In the genomic region with DNA sequence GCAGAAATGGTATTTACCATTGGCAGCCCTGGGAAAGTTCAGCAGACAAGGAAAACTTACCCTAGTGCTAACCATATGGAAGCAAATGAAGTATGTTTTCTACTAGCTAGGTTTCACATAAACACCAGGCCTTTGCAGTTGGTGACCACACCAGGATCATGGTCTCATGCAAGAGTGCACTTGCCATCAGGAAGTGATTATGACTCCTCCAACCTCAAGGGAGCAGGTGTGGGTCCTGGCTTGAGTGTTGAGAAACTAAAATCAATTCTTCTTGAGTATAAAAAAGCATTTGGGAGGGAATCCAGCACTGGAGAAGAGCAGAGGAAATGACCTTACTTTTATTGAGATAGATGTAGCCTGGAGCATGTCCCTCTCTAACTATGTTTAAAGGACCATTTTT, we compare ENCODE assay signal across 1 cellular context.
A peak's percentile ranks its signal among the peaks of the same experiment; 100 is the strongest.
TF ChIP-seq lines count a peak whose summit lies in the region.

No MANE protein-coding gene starts in this region.

TF ChIP-seq in GM12878, 131 proteins besides CTCF, POLR2A, EP300 and RAD21 (continued from another document and continues in another):
- TF ChIP-seq PRDM15 (CRISPR knock-in tag; IDR thresholded peaks at IDR 0.05) (no peak), POLR2AphosphoS2 (IDR thresholded peaks at IDR 0.05; ENCODE audit: low read depth, low read length) (no peak), NRF1 (conservative IDR thresholded peaks at IDR 0.05; ENCODE audit: low read depth, low read length) (no peak), SREBF1 (IDR thresholded peaks at IDR 0.05; ENCODE audit: low read length) (no peak), STAT1 (conservative IDR thresholded peaks at IDR 0.05) (no peak), TCF7 (IDR thresholded peaks at IDR 0.05; ENCODE audit: borderline replicate concordance) (no peak), WRNIP1 (IDR thresholded peaks at IDR 0.05; ENCODE audit: borderline replicate concordance, low read depth, low read length) (no peak), SUZ12 (IDR thresholded peaks at IDR 0.05; ENCODE audit: unreplicated experiment) (no peak), FOS (IDR thresholded peaks at IDR 0.05; ENCODE audit: borderline replicate concordance, extremely low read depth, insufficient read length) (no peak), PML (IDR thresholded peaks at IDR 0.05; ENCODE audit: low read length) (peak; percentile 52; the same call in 1 of the 2 replicates), FOXM1 (IDR thresholded peaks at IDR 0.05; ENCODE audit: low read depth, low read length) (peak; percentile 97), TCF3 (IDR thresholded peaks at IDR 0.05; ENCODE audit: borderline replicate concordance, insufficient read depth, low read depth, low read length) (peak; percentile 98), BHLHE40 (IDR thresholded peaks at IDR 0.05; ENCODE audit: borderline replicate concordance in 1 of 2, low read depth in 2 of 2, low read length in 1 of 2) (no peak; a peak in 1 of 4 replicates), POU2F2 (IDR thresholded peaks at IDR 0.05; ENCODE audit: borderline replicate concordance, low read depth, low read length) (no peak), SREBF2 (IDR thresholded peaks at IDR 0.05; ENCODE audit: low read length) (no peak), CBX3 (IDR thresholded peaks at IDR 0.05; ENCODE audit: borderline replicate concordance, low read depth) (no peak), PAX8 (IDR thresholded peaks at IDR 0.05) (no peak), ZNF622 (IDR thresholded peaks at IDR 0.05) (no peak), KLF5 (IDR thresholded peaks at IDR 0.05; ENCODE audit: partially characterized antibody) (no peak), CEBPB (IDR thresholded peaks at IDR 0.05; ENCODE audit: borderline replicate concordance in 1 of 2, low read depth in 2 of 2, low read length in 2 of 2) (peak in 1 of 2 experiments; percentile 60; a peak in 1 of 4 replicates), SMAD5 (IDR thresholded peaks at IDR 0.05; ENCODE audit: low read depth) (no peak), STAT3 (IDR thresholded peaks at IDR 0.05; ENCODE audit: low read depth, low read length) (no peak), MXI1 (IDR thresholded peaks at IDR 0.05; ENCODE audit: low read depth, low read length) (no peak), SIX5 (IDR thresholded peaks at IDR 0.05; ENCODE audit: low read depth, low read length, severe bottlenecking) (no peak), MTA2 (IDR thresholded peaks at IDR 0.05; ENCODE audit: low read depth) (0 out of 2 replicates have a peak, but pooled peaks have one; percentile 44), BCL3 (IDR thresholded peaks at IDR 0.05; ENCODE audit: borderline replicate concordance, insufficient read depth, low read depth, low read length, poor library complexity, severe bottlenecking) (peak; percentile 96), RBBP5 (conservative IDR thresholded peaks at IDR 0.05) (no peak), JUNB (IDR thresholded peaks at IDR 0.05) (peak; percentile 83), PBX3 (IDR thresholded peaks at IDR 0.05; ENCODE audit: insufficient replicate concordance, low read depth, low read length) (no peak), FOXK2 (IDR thresholded peaks at IDR 0.05) (no peak), E4F1 (IDR thresholded peaks at IDR 0.05; ENCODE audit: borderline replicate concordance, partially characterized antibody) (no peak), NBN (IDR thresholded peaks at IDR 0.05) (no peak), ZZZ3 (IDR thresholded peaks at IDR 0.05; ENCODE audit: control insufficient read depth, insufficient read length, low read depth) (no peak), IRF3 (IDR thresholded peaks at IDR 0.05) (no peak), CHD4 (IDR thresholded peaks at IDR 0.05) (no peak)
- TF ChIP-seq, protein P1, sequence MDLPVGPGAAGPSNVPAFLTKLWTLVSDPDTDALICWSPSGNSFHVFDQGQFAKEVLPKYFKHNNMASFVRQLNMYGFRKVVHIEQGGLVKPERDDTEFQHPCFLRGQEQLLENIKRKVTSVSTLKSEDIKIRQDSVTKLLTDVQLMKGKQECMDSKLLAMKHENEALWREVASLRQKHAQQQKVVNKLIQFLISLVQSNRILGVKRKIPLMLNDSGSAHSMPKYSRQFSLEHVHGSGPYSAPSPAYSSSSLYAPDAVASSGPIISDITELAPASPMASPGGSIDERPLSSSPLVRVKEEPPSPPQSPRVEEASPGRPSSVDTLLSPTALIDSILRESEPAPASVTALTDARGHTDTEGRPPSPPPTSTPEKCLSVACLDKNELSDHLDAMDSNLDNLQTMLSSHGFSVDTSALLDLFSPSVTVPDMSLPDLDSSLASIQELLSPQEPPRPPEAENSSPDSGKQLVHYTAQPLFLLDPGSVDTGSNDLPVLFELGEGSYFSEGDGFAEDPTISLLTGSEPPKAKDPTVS (IDR thresholded peaks at IDR 0.05; ENCODE audit: low read depth, low read length), result no peak
- TF ChIP-seq, protein P2, sequence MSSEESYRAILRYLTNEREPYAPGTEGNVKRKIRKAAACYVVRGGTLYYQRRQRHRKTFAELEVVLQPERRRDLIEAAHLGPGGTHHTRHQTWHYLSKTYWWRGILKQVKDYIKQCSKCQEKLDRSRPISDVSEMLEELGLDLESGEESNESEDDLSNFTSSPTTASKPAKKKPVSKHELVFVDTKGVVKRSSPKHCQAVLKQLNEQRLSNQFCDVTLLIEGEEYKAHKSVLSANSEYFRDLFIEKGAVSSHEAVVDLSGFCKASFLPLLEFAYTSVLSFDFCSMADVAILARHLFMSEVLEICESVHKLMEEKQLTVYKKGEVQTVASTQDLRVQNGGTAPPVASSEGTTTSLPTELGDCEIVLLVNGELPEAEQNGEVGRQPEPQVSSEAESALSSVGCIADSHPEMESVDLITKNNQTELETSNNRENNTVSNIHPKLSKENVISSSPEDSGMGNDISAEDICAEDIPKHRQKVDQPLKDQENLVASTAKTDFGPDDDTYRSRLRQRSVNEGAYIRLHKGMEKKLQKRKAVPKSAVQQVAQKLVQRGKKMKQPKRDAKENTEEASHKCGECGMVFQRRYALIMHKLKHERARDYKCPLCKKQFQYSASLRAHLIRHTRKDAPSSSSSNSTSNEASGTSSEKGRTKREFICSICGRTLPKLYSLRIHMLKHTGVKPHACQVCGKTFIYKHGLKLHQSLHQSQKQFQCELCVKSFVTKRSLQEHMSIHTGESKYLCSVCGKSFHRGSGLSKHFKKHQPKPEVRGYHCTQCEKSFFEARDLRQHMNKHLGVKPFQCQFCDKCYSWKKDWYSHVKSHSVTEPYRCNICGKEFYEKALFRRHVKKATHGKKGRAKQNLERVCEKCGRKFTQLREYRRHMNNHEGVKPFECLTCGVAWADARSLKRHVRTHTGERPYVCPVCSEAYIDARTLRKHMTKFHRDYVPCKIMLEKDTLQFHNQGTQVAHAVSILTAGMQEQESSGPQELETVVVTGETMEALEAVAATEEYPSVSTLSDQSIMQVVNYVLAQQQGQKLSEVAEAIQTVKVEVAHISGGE (CRISPR knock-in tag; IDR thresholded peaks at IDR 0.05), result no peak
- TF ChIP-seq, protein P3, sequence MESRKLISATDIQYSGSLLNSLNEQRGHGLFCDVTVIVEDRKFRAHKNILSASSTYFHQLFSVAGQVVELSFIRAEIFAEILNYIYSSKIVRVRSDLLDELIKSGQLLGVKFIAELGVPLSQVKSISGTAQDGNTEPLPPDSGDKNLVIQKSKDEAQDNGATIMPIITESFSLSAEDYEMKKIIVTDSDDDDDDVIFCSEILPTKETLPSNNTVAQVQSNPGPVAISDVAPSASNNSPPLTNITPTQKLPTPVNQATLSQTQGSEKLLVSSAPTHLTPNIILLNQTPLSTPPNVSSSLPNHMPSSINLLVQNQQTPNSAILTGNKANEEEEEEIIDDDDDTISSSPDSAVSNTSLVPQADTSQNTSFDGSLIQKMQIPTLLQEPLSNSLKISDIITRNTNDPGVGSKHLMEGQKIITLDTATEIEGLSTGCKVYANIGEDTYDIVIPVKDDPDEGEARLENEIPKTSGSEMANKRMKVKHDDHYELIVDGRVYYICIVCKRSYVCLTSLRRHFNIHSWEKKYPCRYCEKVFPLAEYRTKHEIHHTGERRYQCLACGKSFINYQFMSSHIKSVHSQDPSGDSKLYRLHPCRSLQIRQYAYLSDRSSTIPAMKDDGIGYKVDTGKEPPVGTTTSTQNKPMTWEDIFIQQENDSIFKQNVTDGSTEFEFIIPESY (IDR thresholded peaks at IDR 0.05), result no peak
- TF ChIP-seq, protein P4, sequence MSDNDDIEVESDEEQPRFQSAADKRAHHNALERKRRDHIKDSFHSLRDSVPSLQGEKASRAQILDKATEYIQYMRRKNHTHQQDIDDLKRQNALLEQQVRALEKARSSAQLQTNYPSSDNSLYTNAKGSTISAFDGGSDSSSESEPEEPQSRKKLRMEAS (IDR thresholded peaks at IDR 0.05; ENCODE audit: low read depth, low read length), result no peak
